In genomic region chr3:16011376-16011775, GRCh38 we compare ENCODE assay signal across 29 cellular contexts.
"Had no signal": no experiment of that assay in that cellular context is flagged by ENCODE, and none has a peak within 500 bp of the region (broad histone marks: within the 10 kb centered on the region; RNA-seq: fewer than 3 reads in every experiment).

No MANE protein-coding gene starts in this region.

- H3K27ac ChIP-seq: ascending aorta had no signal

- H3K36me3 ChIP-seq: ascending aorta had no signal

- H3K4me1 ChIP-seq: ascending aorta had no signal

- H3K27ac Mint-ChIP-seq: activated B cell treated with CpG ODN at 0.5 μM for 24 hours; activated CD4-positive, alpha-beta T cell treated with anti-CD3 and anti-CD28 coated beads, Interleukin-2, amount 10 ng/mL, durations not matched to agents 24 days and 14 days; activated CD8-positive, alpha-beta memory T cell treated with anti-CD3 and anti-CD28 coated beads, Interleukin-2, amount 10 ng/mL, durations not matched to agents 7 days and 5 days; activated naive CD4-positive, alpha-beta T cell treated with anti-CD3 and anti-CD28 coated beads, Interleukin-2, amount 50 U/mL, for 24 hours; activated naive CD8-positive, alpha-beta T cell treated with anti-CD3 and anti-CD28 coated beads, Interleukin-2, amount 50 U/mL, for 24 hours; activated T-cell treated with anti-CD3 and anti-CD28 coated beads, Interleukin-2, amount 50 U/mL, for 24 hours; activated T-helper 1 cell treated with anti-CD3 and anti-CD28 coated beads, Interleukin-12 subunit alpha, Interleukin-12 subunit beta, Interleukin-2, Interleukin-4 antibody, amounts not matched to agents 30 ng/mL and 10 ng/mL and 1 ng/mL, durations not matched to agents 14 hours and 24 hours and 36 hours had no signal

- H3K4me3 Mint-ChIP-seq: activated B cell treated with CpG ODN at 0.5 μM for 24 hours; activated CD4-positive, alpha-beta T cell treated with anti-CD3 and anti-CD28 coated beads, Interleukin-2, amount 10 ng/mL, durations not matched to agents 24 days and 14 days; activated CD8-positive, alpha-beta memory T cell treated with anti-CD3 and anti-CD28 coated beads, Interleukin-2, amount 10 ng/mL, durations not matched to agents 7 days and 5 days; activated naive CD4-positive, alpha-beta T cell treated with anti-CD3 and anti-CD28 coated beads, Interleukin-2, amount 50 U/mL, for 24 hours; activated naive CD8-positive, alpha-beta T cell treated with anti-CD3 and anti-CD28 coated beads, Interleukin-2, amount 50 U/mL, for 24 hours; activated T-cell treated with anti-CD3 and anti-CD28 coated beads, Interleukin-2, amount 50 U/mL, for 24 hours; activated T-helper 1 cell treated with anti-CD3 and anti-CD28 coated beads, Interleukin-12 subunit alpha, Interleukin-12 subunit beta, Interleukin-2, Interleukin-4 antibody, amounts not matched to agents 30 ng/mL and 10 ng/mL and 1 ng/mL, durations not matched to agents 14 hours and 24 hours and 36 hours; T-cell had no signal

- H3K36me3 Mint-ChIP-seq: activated CD8-positive, alpha-beta memory T cell treated with anti-CD3 and anti-CD28 coated beads, Interleukin-2, amount 10 ng/mL, durations not matched to agents 7 days and 5 days; activated naive CD4-positive, alpha-beta T cell treated with anti-CD3 and anti-CD28 coated beads, Interleukin-2, amount 50 U/mL, for 24 hours; T-cell had no signal

- FAIRE-seq: TTC549 had no signal

- ATAC-seq: activated CD8-positive, alpha-beta memory T cell treated with anti-CD3 and anti-CD28 coated beads, Interleukin-2, amount 10 ng/mL, durations not matched to agents 7 days and 5 days; activated naive CD8-positive, alpha-beta T cell treated with anti-CD3 and anti-CD28 coated beads, Interleukin-2, amount 50 U/mL, for 24 hours; PC-3; T-cell had no signal

- H3K27me3 ChIP-seq: ascending aorta had no signal

- H3K27me3 Mint-ChIP-seq: activated B cell treated with CpG ODN at 0.5 μM for 24 hours had no signal

- DNase-seq: activated B cell treated with CpG ODN at 0.5 μM for 24 hours; activated CD4-positive, alpha-beta T cell treated with anti-CD3 and anti-CD28 coated beads for 1 hour; activated CD4-positive, alpha-beta T cell treated with anti-CD3 and anti-CD28 coated beads, Interleukin-2, amount 10 ng/mL, durations not matched to agents 24 days and 14 days; activated CD4-positive, alpha-beta T cell treated with anti-CD3 and anti-CD28 coated beads, Interleukin-2, amount 50 U/mL, for 48 hours; activated CD8-positive, alpha-beta memory T cell treated with anti-CD3 and anti-CD28 coated beads, Interleukin-2, amount 10 ng/mL, durations not matched to agents 7 days and 5 days; activated effector memory CD4-positive, alpha-beta T cell treated with Interleukin-2 at 50 U/mL for 16 hours; activated naive CD4-positive, alpha-beta T cell; activated naive CD8-positive, alpha-beta T cell treated with anti-CD3 and anti-CD28 coated beads, Interleukin-2, amount 50 U/mL, for 24 hours; activated T-cell treated with anti-CD3 and anti-CD28 coated beads, Interleukin-2, amount 50 U/mL, for 24 hours; amniotic stem cell; cerebellar nuclear complex; Karpas-422; NCI-H1048; NCI-H146; NCI-H1930; NCI-H2107; NCI-H2171 treated with DMSO at 0.1 percent for 48 hours; NCI-H226; NCI-H526; NCI-H82; SHP77 treated with DMSO at 0.1 percent for 48 hours; T-cell; T-helper 2 cell; T1000 had no signal

- H3K4me3 ChIP-seq: ascending aorta had no signal

- H3K4me1 Mint-ChIP-seq: activated B cell treated with CpG ODN at 0.5 μM for 24 hours; activated CD4-positive, alpha-beta T cell treated with anti-CD3 and anti-CD28 coated beads, Interleukin-2, amount 10 ng/mL, durations not matched to agents 24 days and 14 days; activated CD8-positive, alpha-beta memory T cell treated with anti-CD3 and anti-CD28 coated beads, Interleukin-2, amount 10 ng/mL, durations not matched to agents 7 days and 5 days; activated naive CD4-positive, alpha-beta T cell treated with anti-CD3 and anti-CD28 coated beads, Interleukin-2, amount 50 U/mL, for 24 hours; activated naive CD8-positive, alpha-beta T cell treated with anti-CD3 and anti-CD28 coated beads, Interleukin-2, amount 50 U/mL, for 24 hours; T-cell had no signal

- H3K9me3 ChIP-seq: ascending aorta had no signal
